Comparison of ENCODE assay signal across 8 cellular contexts in genomic region chr3:44235604-44236484, GRCh38. TPM values are rescaled to one million over a fixed set of nuclear protein-coding genes. Genes with fewer than 3 reads are reported as not detected.
A peak's percentile ranks its signal among the peaks of the same experiment; 100 is the strongest.
DNase-seq lines count a peak whose midpoint lies in the region; ATAC-seq, FAIRE-seq and TF ChIP-seq lines count a peak whose summit lies in the region.

No MANE protein-coding gene starts in this region.

- H3K36me3 ChIP-seq in H1 (ENCODE audit: control insufficient read depth in 2 of 4, insufficient read depth in 4 of 4, low read length in 3 of 4), result no peaks in the 10 kb centered on the region

- H2BK15ac ChIP-seq in H1 (ENCODE audit: low read length), result no peak overlapping the region

- H4K8ac ChIP-seq in H1 (ENCODE audit: extremely low read depth, insufficient read depth, low read length), result no peak overlapping the region

- H4K91ac ChIP-seq in H1 (replicated peaks; ENCODE audit: insufficient read length, low read length), result peak overlapping the region; percentile 66

- H3K27me3 ChIP-seq in H1 (replicated peaks in 1 of 4; ENCODE audit: control insufficient read depth in 3 of 4, extremely low read depth in 1 of 4, insufficient read depth in 3 of 4, low read length in 3 of 4), result no peaks in the 10 kb centered on the region

- no peak overlapping the region for H3K23ac ChIP-seq in H1 (ENCODE audit: insufficient read length)

- no peaks in the 10 kb centered on the region for H4K20me1 ChIP-seq in H1 (replicated peaks in 1 of 2; ENCODE audit: control insufficient read depth in 1 of 2, insufficient read depth in 2 of 2, low read length in 2 of 2)

- peak; percentile 54 to 70 for TF ChIP-seq RAD21 in H1 (IDR thresholded peaks at IDR 0.05 in 1 of 2, conservative IDR thresholded peaks at IDR 0.05 in 1 of 2; ENCODE audit: low read depth in 2 of 2, low read length in 2 of 2)

- H3K56ac ChIP-seq in H1 (replicated peaks; ENCODE audit: insufficient read length, low read depth, low read length), result no peak overlapping the region

- no peak overlapping the region for H2BK120ac ChIP-seq in H1 (replicated peaks; ENCODE audit: low read depth, low read length)

- peak; percentile 94 for FAIRE-seq in H1 (lab: Jason Lieb, UNC)

- no peak overlapping the region for H2BK5ac ChIP-seq in H1 (ENCODE audit: low read depth, low read length)

- H3K4me3 ChIP-seq in H1 (ENCODE audit: extremely low read depth in 1 of 4, insufficient read depth in 2 of 4, low read depth in 3 of 4, low read length in 4 of 4), result peak overlapping the region in 1 of 4 experiments; percentile 36; a peak in 2 of 8 replicates

- intact Hi-C loops in activated CD4-positive, alpha-beta memory T cell treated with anti-CD3 and anti-CD28 coated beads for 36 hours (cut with micrococcal nuclease), result no loop called here

- peak; percentile 69 for DNase-seq in Daoy (ENCODE audit: low read depth)
- peak; percentile 63 for DNase-seq in NCI-H748 (lab: John Stamatoyannopoulos, UW; ENCODE audit: unreplicated experiment)
- peak; percentile 67 for DNase-seq in activated CD4-positive, alpha-beta memory T cell treated with anti-CD3 and anti-CD28 coated beads for 36 hours
- DNase-seq in H1 (ENCODE audit: low read depth in 1 of 2, low spot score in 2 of 2), result peak in 1 of 2 experiments; percentile 61
- peak in 1 of 2 donors; percentile 45 for DNase-seq in memory B cell (ENCODE audit: low spot score in 2 of 2)
- peak; percentile 21 for DNase-seq in stimulated activated CD8-positive, alpha-beta memory T cell treated with anti-CD3 and anti-CD28 coated beads, Interleukin-12 subunit alpha, Interleukin-12 subunit beta, amount 100 ng/mL, for 1 hour (ENCODE audit: low read depth)

- H3K9me3 Mint-ChIP-seq in activated CD4-positive, alpha-beta memory T cell treated with anti-CD3 and anti-CD28 coated beads for 36 hours, result no peaks in the 10 kb centered on the region
- H3K9me3 Mint-ChIP-seq in memory B cell, result no peaks in the 10 kb centered on the region

- H3K18ac ChIP-seq in H1 (ENCODE audit: extremely low read depth, low read length), result no peak overlapping the region

- H2AK5ac ChIP-seq in H1 (ENCODE audit: low read depth, low read length), result no peak overlapping the region

- TF ChIP-seq POLR2A in H1 (IDR thresholded peaks at IDR 0.05; ENCODE audit: control extremely low read depth in 1 of 2, low read depth in 2 of 2, low read length in 2 of 2), result no peak

- no peak overlapping the region for H4K5ac ChIP-seq in H1 (ENCODE audit: insufficient read length, low read depth, low read length)

- no peak overlapping the region for H3K9ac ChIP-seq in H1 (replicated peaks in 1 of 4; ENCODE audit: extremely low read depth in 1 of 4, low read depth in 3 of 4, low read length in 3 of 4)

- H3K4me3 Mint-ChIP-seq in activated CD4-positive, alpha-beta memory T cell treated with anti-CD3 and anti-CD28 coated beads for 36 hours, result no peak overlapping the region
- no peak overlapping the region for H3K4me3 Mint-ChIP-seq in memory B cell

- no peak overlapping the region for H2BK20ac ChIP-seq in H1 (ENCODE audit: low read length)

- H2BK12ac ChIP-seq in H1 (ENCODE audit: low read depth, low read length), result no peak overlapping the region

- no peak overlapping the region for H3K14ac ChIP-seq in H1 (ENCODE audit: insufficient read length)

- no peak overlapping the region for H3K27ac Mint-ChIP-seq in activated CD4-positive, alpha-beta memory T cell treated with anti-CD3 and anti-CD28 coated beads for 36 hours
- H3K27ac Mint-ChIP-seq in memory B cell, result no peak overlapping the region

- peaks cover 8% of the 10 kb centered on the region for H3K27me3 Mint-ChIP-seq in activated CD4-positive, alpha-beta memory T cell treated with anti-CD3 and anti-CD28 coated beads for 36 hours
- H3K27me3 Mint-ChIP-seq in memory B cell, result peaks cover 1% of the 10 kb centered on the region

- H3K4me2 ChIP-seq in H1 (ENCODE audit: insufficient read depth in 1 of 2, low read depth in 2 of 2, low read length in 2 of 2), result peak overlapping the region; percentile 35; a peak in 1 of 4 replicates

- POLR2A ChIA-PET in activated CD4-positive, alpha-beta memory T cell treated with anti-CD3 and anti-CD28 coated beads for 36 hours (lab: Charles Lee), result no interaction called here
- POLR2A ChIA-PET in H1 (lab: Charles Lee; ENCODE audit: partially characterized antibody), result no interaction called here

- H3K4me1 ChIP-seq in H1 (replicated peaks in 1 of 4; ENCODE audit: control insufficient read depth in 3 of 4, insufficient read depth in 4 of 4, low read length in 3 of 4), result no peaks in the 10 kb centered on the region; a peak in 1 of 7 replicates

- H3K36me3 Mint-ChIP-seq in activated CD4-positive, alpha-beta memory T cell treated with anti-CD3 and anti-CD28 coated beads for 36 hours, result no peaks in the 10 kb centered on the region
- no peaks in the 10 kb centered on the region for H3K36me3 Mint-ChIP-seq in memory B cell

- peak; percentile 35 to 68 (median 66) for TF ChIP-seq CTCF in H1 (IDR thresholded peaks at IDR 0.05; ENCODE audit: control extremely low read depth in 1 of 3, insufficient read depth in 1 of 3, low read depth in 1 of 3, low read length in 3 of 3)

- no peaks in the 10 kb centered on the region; the same call in 1 of the 2 replicates for H3K23me2 ChIP-seq in H1 (ENCODE audit: low read depth, low read length)

- no peaks in the 10 kb centered on the region for H3K79me1 ChIP-seq in H1 (ENCODE audit: low read depth, low read length)

- CTCF ChIA-PET in activated CD4-positive, alpha-beta memory T cell treated with anti-CD3 and anti-CD28 coated beads for 36 hours (lab: Charles Lee), result interaction anchor here (0.7 to 1.7 kb wide), 10 partner anchors 9 to 692 kb away, joined by 3 to 7 read pairs (median 3); no protein-coding TSS in a partner anchor
- CTCF ChIA-PET in H1 (lab: Charles Lee; ENCODE audit: partially characterized antibody), result interaction anchor here (0.7 to 6.0 kb wide), 19 partner anchors 9 to 701 kb away, joined by 3 to 32 read pairs (median 3); no protein-coding TSS in a partner anchor

- H3K9me3 ChIP-seq in H1 (ENCODE audit: insufficient read depth in 2 of 2, low read depth in 1 of 2, low read length in 1 of 2), result no peaks in the 10 kb centered on the region

- H3K4me1 Mint-ChIP-seq in activated CD4-positive, alpha-beta memory T cell treated with anti-CD3 and anti-CD28 coated beads for 36 hours (ENCODE audit: low read depth), result peaks cover 4% of the 10 kb centered on the region
- H3K4me1 Mint-ChIP-seq in memory B cell, result no peaks in the 10 kb centered on the region

- H3K79me2 ChIP-seq in H1 (ENCODE audit: control insufficient read depth in 1 of 2, insufficient read depth in 2 of 2, low read length in 2 of 2), result no peaks in the 10 kb centered on the region

- H3K27ac ChIP-seq in H1 (ENCODE audit: low read depth, low read length), result no peak overlapping the region

- 46% methylated on average over 16 of the region's 16 CpGs; no CpG with 5 or more reads in 1 of the 2 experiments for WGBS in H1 (ENCODE audit: extremely low coverage in 1 of 2, insufficient coverage in 1 of 2, insufficient read length in 1 of 2, insufficient replicate concordance in 2 of 2, low coverage in 1 of 2, low lambda C conversion rate in 2 of 2, missing lambda C conversion rate in 1 of 2), 2 experiments

- TF ChIP-seq EP300 in H1 (IDR thresholded peaks at IDR 0.05; ENCODE audit: borderline replicate concordance in 1 of 2, low read depth in 2 of 2, low read length in 2 of 2), result no peak

- peak overlapping the region; percentile 98 for H2AFZ ChIP-seq in H1 (ENCODE audit: low read length)

- ATAC-seq in HG02973 (IDR thresholded peaks at IDR 0.05; ENCODE audit: unreplicated experiment) (peak; percentile 70), memory B cell (ENCODE audit: low read depth) (peak; percentile 72), GM21360 (IDR thresholded peaks at IDR 0.05; ENCODE audit: unreplicated experiment) (no peak)

- H3K4ac ChIP-seq in H1 (replicated peaks; ENCODE audit: insufficient read length, low read depth, low read length), result no peak overlapping the region

TF ChIP-seq in H1, 55 proteins besides CTCF, POLR2A, EP300 and RAD21 (continues in another document):
- TF ChIP-seq KDM5A (IDR thresholded peaks at IDR 0.05; ENCODE audit: low read length) (no peak), EGR1 (IDR thresholded peaks at IDR 0.05; ENCODE audit: borderline replicate concordance, low read depth, low read length) (no peak), JUN (IDR thresholded peaks at IDR 0.05; ENCODE audit: low read depth, low read length) (peak; percentile 95), POLR2AphosphoS5 (IDR thresholded peaks at IDR 0.05; ENCODE audit: low read depth, low read length) (no peak), BACH1 (IDR thresholded peaks at IDR 0.05; ENCODE audit: low read length) (peak; percentile 66), ATF2 (IDR thresholded peaks at IDR 0.05; ENCODE audit: low read length) (peak; percentile 85), SIRT6 (IDR thresholded peaks at IDR 0.05; ENCODE audit: low read length) (no peak), SAP30 (IDR thresholded peaks at IDR 0.05; ENCODE audit: insufficient read depth, insufficient replicate concordance, low read length) (no peak), RFX5 (IDR thresholded peaks at IDR 0.05; ENCODE audit: borderline replicate concordance, low read depth, low read length) (no peak)

RNA-seq across cellular contexts. Expression of gene TOPAZ1, which starts 5.8 kb away (rescaled TPM):
- total RNA-seq in Daoy (2014; rRNA removed; shearing (Covaris generic)), result not detected in 2 replicates
- not detected for total RNA-seq in activated CD4-positive, alpha-beta memory T cell treated with anti-CD3 and anti-CD28 coated beads for 36 hours
- not detected in 2 replicates for total RNA-seq in H1 (2021; fragmentation: NEBNext Ultra II Directional; extraction: Animal tissue kit (Norgen Biotek cat#: 25700))
- not detected in 2 replicates for polyA plus RNA-seq in H1 (2011; rRNA removed)
- polyA plus RNA-seq in H1 (2011; cell fraction: cytosol; rRNA removed), result not detected
- polyA plus RNA-seq in H1 (2011; cell fraction: nucleus; rRNA removed), result not detected
- polyA plus RNA-seq in H1 (2012, experiment 1 of 2), result not detected in 4 replicates
- polyA plus RNA-seq in H1 (2012, experiment 2 of 2), result not detected
- not detected for polyA plus RNA-seq in H1 (2013, experiment 1 of 2)
- polyA plus RNA-seq in H1 (2013, experiment 2 of 2), result not detected
- polyA minus RNA-seq in H1 (2011; rRNA and poly(A)+ RNA removed), result not detected in 2 replicates
- not detected for polyA minus RNA-seq in H1 (2011; cell fraction: cytosol; rRNA and poly(A)+ RNA removed)
- polyA minus RNA-seq in H1 (2011; cell fraction: nucleus; rRNA and poly(A)+ RNA removed), result not detected
